Comparison of ENCODE assay signal across 27 cellular contexts in genomic region chr1:30875197-30875596, GRCh38.
"Had no signal": no experiment of that assay in that cellular context is flagged by ENCODE, and none has a peak within 500 bp of the region (broad histone marks: within the 10 kb centered on the region; RNA-seq: fewer than 3 reads in every experiment).

No MANE protein-coding gene starts in this region.

- H3K9me3 ChIP-seq: MG63, SJSA1 had no signal

- ATAC-seq: activated CD8-positive, alpha-beta T cell treated with anti-CD3 and anti-CD28 coated beads for 36 hours; activated T-cell treated with anti-CD3 and anti-CD28 coated beads, Interleukin-2, amount 50 U/mL, for 72 hours; activated T-helper 17 cell treated with anti-CD3 and anti-CD28 coated beads, Interleukin-2, amount 50 U/mL, for 72 hours; Panc1 had no signal

- H3K4me2 ChIP-seq: SK-N-SH had no signal

- H3K27me3 ChIP-seq: MG63, SJSA1 had no signal

- H3K4me3 ChIP-seq: MG63, SJSA1 had no signal

- H3K27ac ChIP-seq: SJSA1 had no signal

- DNase-seq: activated CD4-positive, alpha-beta T cell treated with anti-CD3 and anti-CD28 coated beads, Interleukin-2, amount 10 ng/mL, durations not matched to agents 24 days and 14 days; activated CD4-positive, alpha-beta T cell treated with anti-CD3 and anti-CD28 coated beads, Interleukin-2, amount 50 U/mL, for 4 hours; activated CD8-positive, alpha-beta T cell treated with anti-CD3 and anti-CD28 coated beads for 36 hours; activated effector memory CD4-positive, alpha-beta T cell treated with anti-CD3 and anti-CD28 coated beads, Interleukin-2, amount 50 U/mL, for 16 hours; activated naive CD4-positive, alpha-beta T cell; activated naive CD8-positive, alpha-beta T cell treated with anti-CD3 and anti-CD28 coated beads, Interleukin-2, amount 10 ng/mL, durations not matched to agents 7 days and 5 days; activated T-cell treated with anti-CD3 and anti-CD28 coated beads, Interleukin-2, amount 50 U/mL, for 1 hour; activated T-cell treated with anti-CD3 and anti-CD28 coated beads, Interleukin-2, amount 50 U/mL, for 72 hours; amygdala; central memory CD4-positive, alpha-beta T cell; Kasumi-1; KG1; MG63; NCI-H1048; NCI-H1105 treated with DMSO at 0.1 percent for 48 hours; NCI-H1436; NCI-H1694; NCI-H1930; NCI-H2081 treated with DMSO at 0.1 percent for 48 hours; NCI-H226; NCI-H446 treated with DMSO at 0.1 percent for 48 hours; NCI-H524; SHP77 treated with DMSO at 0.1 percent for 48 hours; SK-N-SH had no signal

- H3K9ac ChIP-seq: SK-N-SH had no signal
